Comparison of ENCODE assay signal across 11 cellular contexts in the genomic region with DNA sequence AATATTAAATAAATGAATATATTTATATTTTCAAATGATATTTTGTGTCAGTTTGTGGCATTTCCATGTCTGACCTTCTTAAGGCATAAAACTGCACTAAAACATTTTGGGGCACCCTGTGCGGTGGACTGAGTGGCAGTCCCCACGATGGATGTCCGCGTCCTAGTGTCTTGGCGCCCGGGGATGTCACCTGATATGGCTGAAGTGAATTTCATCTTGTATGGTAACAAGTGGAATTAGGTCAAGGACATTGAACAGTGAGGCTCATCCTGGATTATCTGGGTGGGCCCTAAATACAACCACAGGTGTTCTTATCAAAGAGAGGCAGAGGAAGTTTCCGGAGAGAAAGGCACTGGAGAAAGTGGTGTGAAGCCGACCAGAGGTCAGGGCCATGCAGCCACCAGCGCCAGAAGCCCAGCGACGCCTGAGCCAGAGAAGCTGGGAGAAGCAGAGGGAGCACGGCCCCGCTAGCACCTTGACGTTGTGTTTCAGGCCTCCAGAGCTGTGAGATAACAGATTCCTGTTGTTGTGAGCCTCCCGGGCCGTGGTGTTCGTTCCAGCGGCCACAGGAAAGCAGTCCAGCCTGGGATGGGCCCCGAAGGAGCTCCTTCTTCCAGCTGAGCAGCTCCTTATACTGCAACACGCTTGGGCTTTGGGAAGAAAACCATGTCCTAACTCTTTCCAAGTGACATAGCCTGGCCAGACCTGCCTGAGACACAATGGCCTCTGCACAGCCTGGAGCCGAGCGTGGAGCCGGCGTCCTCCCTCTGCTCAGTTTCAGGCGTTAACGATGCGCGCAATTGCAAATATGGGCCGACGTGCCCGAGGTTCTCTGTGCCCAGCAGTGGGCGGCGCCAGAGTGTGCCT. TPM values are rescaled to one million over a fixed set of nuclear protein-coding genes. Genes with fewer than 3 reads are reported as not detected.
"Had no signal": no experiment of that assay in that cellular context is flagged by ENCODE, and none has a peak within 500 bp of the region (broad histone marks: within the 10 kb centered on the region; RNA-seq: fewer than 3 reads in every experiment).

No MANE protein-coding gene starts in this region.

- H3K4me1 ChIP-seq: pancreas had no signal

- H3K27ac ChIP-seq: pancreas had no signal

- H3K9me3 ChIP-seq: pancreas, tibial nerve had no signal

- H3K36me3 ChIP-seq: pancreas had no signal

- ATAC-seq: activated CD4-positive, CD25-positive, alpha-beta regulatory T cell treated with anti-CD3 and anti-CD28 coated beads, Interleukin-2, amount 50 U/mL, for 24 hours; activated naive CD8-positive, alpha-beta T cell treated with anti-CD3 and anti-CD28 coated beads, Interleukin-2, amount 50 U/mL, for 24 hours; natural killer cell treated with Interleukin-12 subunit alpha and Interleukin-12 subunit beta and Interleukin-15 and Interleukin-18, amount 100 ng/mL, for 72 hours; pancreas had no signal

- DNase-seq: activated CD4-positive, alpha-beta T cell treated with anti-CD3 and anti-CD28 coated beads, Interleukin-2, amount 50 U/mL, for 48 hours; activated naive CD4-positive, alpha-beta T cell treated with Interleukin-2 at 50 U/mL for 16 hours; activated naive CD8-positive, alpha-beta T cell treated with anti-CD3 and anti-CD28 coated beads, Interleukin-2, amount 50 U/mL, for 24 hours; dermis blood vessel endothelial cell; glutamatergic neuron; pancreas; SHP77 treated with DMSO at 0.1 percent for 48 hours; small intestine had no signal

- H3K4me3 ChIP-seq: pancreas, tibial nerve had no signal

- H3K27me3 ChIP-seq: pancreas, tibial nerve had no signal

RNA-seq across cellular contexts. Expression of gene THBS2, which starts 22.5 kb away (rescaled TPM):
- total RNA-seq: natural killer cell treated with Interleukin-12 subunit alpha and Interleukin-12 subunit beta and Interleukin-15 and Interleukin-18, amount 100 ng/mL, for 72 hours had no signal
